Comparison of ENCODE assay signal across 8 cellular contexts in genomic region chr12:13099066-13099909, GRCh38. TPM values are rescaled to one million over a fixed set of nuclear protein-coding genes. Genes with fewer than 3 reads are reported as not detected.
DNase-seq lines count a peak whose midpoint lies in the region; ATAC-seq, FAIRE-seq and TF ChIP-seq lines count a peak whose summit lies in the region.

No MANE protein-coding gene starts in this region.

- no peak for ATAC-seq in GM12878
- peak; percentile 2 to 7 for ATAC-seq in naive B cell (ENCODE audit: low read depth in 2 of 2)

- no peaks in the 10 kb centered on the region for H3K36me3 ChIP-seq in GM12878 (ENCODE audit: control insufficient read depth in 2 of 2, insufficient read depth in 2 of 2, low read length in 1 of 2)

- H3K79me2 ChIP-seq in GM12878 (ENCODE audit: control insufficient read depth, insufficient read depth, low read length) = no peaks in the 10 kb centered on the region

- no peak for FAIRE-seq in GM12878 (lab: Jason Lieb, UNC)

- 48% methylated on average over 10 of the region's 10 CpGs for WGBS in GM12878 (ENCODE audit: insufficient coverage, insufficient replicate concordance, low lambda C conversion rate, missing lambda C conversion rate)

- SMC1A ChIA-PET in GM12878 (lab: Charles Lee; ENCODE audit: uncharacterized antibody, unreplicated experiment) = interaction anchor here (1.8 kb wide), 1 partner anchor 113 kb away, joined by 5 read pairs; no protein-coding TSS in a partner anchor

- peaks cover 0 to 2% (median 0%) of the 10 kb centered on the region in 7 donors for H3K9me3 Mint-ChIP-seq in naive B cell

- in situ Hi-C loops in GM12878 (cut with MboI) = no loop called here

- H3K27ac Mint-ChIP-seq in naive B cell = peak overlapping the region; percentile 95 to 100 (median 99)

- peaks cover 2 to 9% of the 10 kb centered on the region in 2 experiments; a peak in 3 of 4 replicates for H3K27me3 ChIP-seq in GM12878 (replicated peaks in 1 of 2; ENCODE audit: control insufficient read depth in 2 of 2, insufficient read depth in 2 of 2, low read length in 1 of 2)

- H3K4me1 Mint-ChIP-seq in naive B cell = peaks cover 64 to 69% (median 65%) of the 10 kb centered on the region in 3 donors

- POLR2A ChIA-PET in GM12878 (lab: Charles Lee) = no interaction called here

- no peak for TF ChIP-seq EP300 in GM12878 (IDR thresholded peaks at IDR 0.05; ENCODE audit: borderline replicate concordance in 1 of 2, control insufficient read depth in 1 of 2, low read depth in 2 of 2, low read length in 2 of 2)

- peak; percentile 46 for DNase-seq in AG10803 (ENCODE audit: low read depth)
- peak; percentile 64 for DNase-seq in LoVo (ENCODE audit: low spot score)
- no peak for DNase-seq in GM12878 (ENCODE audit: low read depth, low spot score)
- peak; percentile 80 for DNase-seq in naive B cell
- no peak for DNase-seq in NCI-H774 (lab: John Stamatoyannopoulos, UW)
- DNase-seq in NCI-H1105 treated with DMSO at 0.1 percent for 48 hours (lab: John Stamatoyannopoulos, UW) = no peak
- DNase-seq in NCI-H2081 (lab: John Stamatoyannopoulos, UW) = no peak
- no peak for DNase-seq in KG1 (lab: John Stamatoyannopoulos, UW)

- H3K27ac ChIP-seq in GM12878 (ENCODE audit: control insufficient read depth, insufficient read depth) = no peak overlapping the region

- BruUV-seq in GM12878 (replicated peaks; lab: Mats Ljungman, UMichigan) = no TSS peak

- peaks cover 0 to 8% of the 10 kb centered on the region in 2 donors for H3K36me3 Mint-ChIP-seq in naive B cell

- no peak overlapping the region for H3K9ac ChIP-seq in GM12878 (ENCODE audit: control insufficient read depth, insufficient read depth, low read length)

- peaks cover 19% of the 10 kb centered on the region; the same call in 1 of the 2 replicates for H3K4me1 ChIP-seq in GM12878 (ENCODE audit: control insufficient read depth, insufficient read depth, low read length)

- TF ChIP-seq CTCF in AG10803 (conservative IDR thresholded peaks at IDR 0.05; ENCODE audit: low read length) (no peak), GM12878 (IDR thresholded peaks at IDR 0.05 in 2 of 3, conservative IDR thresholded peaks at IDR 0.05 in 1 of 3; ENCODE audit: control insufficient read depth in 2 of 3, extremely low read depth in 1 of 3, insufficient read depth in 1 of 3, low read depth in 3 of 3, low read length in 3 of 3) (no peak)

- no peaks in the 10 kb centered on the region for H3K9me3 ChIP-seq in GM12878 (replicated peaks; ENCODE audit: control insufficient read depth, insufficient read depth, low read length)

- H2AFZ ChIP-seq in GM12878 (ENCODE audit: control insufficient read depth, low read depth, low read length) = no peak overlapping the region

- TF ChIP-seq RAD21 in GM12878 (IDR thresholded peaks at IDR 0.05; ENCODE audit: insufficient read depth, low read depth, low read length) = no peak

- TF ChIP-seq POLR2A in GM12878 (IDR thresholded peaks at IDR 0.05; ENCODE audit: low read depth, low read length) = no peak

- no peak overlapping the region for H3K4me2 ChIP-seq in GM12878 (ENCODE audit: control insufficient read depth, insufficient read depth)

- RAD21 ChIA-PET in GM12878 (lab: Charles Lee; ENCODE audit: unreplicated experiment) = interaction anchor here (1.4 kb wide), 1 partner anchor 113 kb away, joined by 5 read pairs; no protein-coding TSS in a partner anchor

- H4K20me1 ChIP-seq in GM12878 (ENCODE audit: control insufficient read depth, insufficient read depth) = no peaks in the 10 kb centered on the region

- H3K4me3 ChIP-seq in AG10803 (ENCODE audit: low read length) (no peak overlapping the region), GM12878 (no peak overlapping the region)

- H3K27me3 Mint-ChIP-seq in naive B cell = no peaks in the 10 kb centered on the region

- peak overlapping the region; percentile 64 to 94 (median 88) for H3K4me3 Mint-ChIP-seq in naive B cell

- intact Hi-C loops in GM12878 (cut with micrococcal nuclease; ENCODE audit: unreplicated experiment) = loop anchor here (2.0 to 5.0 kb wide), 2 partner anchors 73 to 112 kb away; no protein-coding TSS in a partner anchor

- CTCF ChIA-PET in GM12878 (lab: Yijun Ruan, JAX) = interaction anchor here (1.3 to 2.7 kb wide), 4 partner anchors 11 to 310 kb away, joined by 3 to 7 read pairs (median 4); no protein-coding TSS in a partner anchor

TF ChIP-seq in GM12878, 131 proteins besides CTCF, POLR2A, EP300 and RAD21 (continues in another document):
- TF ChIP-seq MTA2 (IDR thresholded peaks at IDR 0.05; ENCODE audit: low read depth) = peak; percentile 32; the same call in 1 of the 2 replicates
- no peak for TF ChIP-seq REST (IDR thresholded peaks at IDR 0.05; ENCODE audit: low read depth, low read length)
- no peak for TF ChIP-seq PBX3 (IDR thresholded peaks at IDR 0.05; ENCODE audit: insufficient replicate concordance, low read depth, low read length)
- no peak for TF ChIP-seq EZH2 (IDR thresholded peaks at IDR 0.05; ENCODE audit: borderline replicate concordance, control insufficient read depth, low read depth, low read length)
- peak; percentile 33; the same call in 1 of the 2 replicates for TF ChIP-seq RUNX3 (IDR thresholded peaks at IDR 0.05; ENCODE audit: low read length)
- no peak for TF ChIP-seq IKZF2 (IDR thresholded peaks at IDR 0.05)

RNA-seq across cellular contexts. Expression of gene GSG1, which starts 4.2 kb away (rescaled TPM):
- not detected in 2 replicates for total RNA-seq in GM12878 (2013; cell fraction: nucleolus; rRNA removed)
- not detected in 2 replicates for total RNA-seq in GM12878 (2014; rRNA removed)
- total RNA-seq in GM12878 (2014; rRNA removed; fragmentation: Illumina TruSeq; extraction: Trizol) = not detected in 2 replicates
- total RNA-seq in GM12878 (2021) = not detected in 2 replicates
- not detected for polyA plus RNA-seq in GM12878 (2011; ENCODE audit: low read depth)
- polyA plus RNA-seq in GM12878 (2011; rRNA removed) = not detected in 2 replicates
- polyA plus RNA-seq in GM12878 (2011; cell fraction: cytosol; rRNA removed) = not detected in 2 replicates
- polyA plus RNA-seq in GM12878 (2011; cell fraction: nucleus; rRNA removed) = not detected in 2 replicates
- polyA plus RNA-seq in GM12878 (2012) = not detected in 2 replicates
- polyA plus RNA-seq in GM12878 (2014; fragmentation: Illumina TruSeq; extraction: Trizol) = not detected in 2 replicates
- polyA plus RNA-seq in GM12878 (2014; fragmentation: Nextera tagmentation; extraction: Ambion mirVana) = not detected
- not detected in 2 replicates for polyA plus RNA-seq in GM12878 (2014; rRNA removed)
- polyA plus RNA-seq in GM12878 (2016; fragmentation: Nextera tagmentation; extraction: Ambion mirVana) = not detected
- not detected in 2 replicates for polyA minus RNA-seq in GM12878 (2011; rRNA and poly(A)+ RNA removed)
- polyA minus RNA-seq in GM12878 (2011; cell fraction: cytosol; rRNA and poly(A)+ RNA removed) = not detected in 2 replicates
- not detected in 2 replicates for polyA minus RNA-seq in GM12878 (2011; cell fraction: nucleus; rRNA and poly(A)+ RNA removed)
- under 1 TPM in 2 of 6 donors, not detected in 4; 0.11 to 0.16 TPM for polyA plus RNA-seq in naive B cell (ENCODE audit: low read depth in 6 of 6)

RNA-seq across cellular contexts. Expression of gene FAM234B, which starts 55.1 kb away (rescaled TPM):
- 3.5 and 6.1 TPM in 2 replicates for total RNA-seq in GM12878 (2013; cell fraction: nucleolus; rRNA removed)
- total RNA-seq in GM12878 (2014; rRNA removed) (0.11 and 0.33 TPM in 2 replicates), GM12878 (2014; rRNA removed; fragmentation: Illumina TruSeq; extraction: Trizol) (0.13 and 0.28 TPM in 2 replicates), GM12878 (2021) (0.29 and 0.36 TPM in 2 replicates)
- polyA plus RNA-seq in GM12878 (2011; ENCODE audit: low read depth) = 0.45 TPM
- polyA plus RNA-seq in GM12878 (2011; rRNA removed) (2.4 and 2.8 TPM in 2 replicates), GM12878 (2014; fragmentation: Illumina TruSeq; extraction: Trizol) (0.21 and 0.27 TPM in 2 replicates), GM12878 (2014; fragmentation: Nextera tagmentation; extraction: Ambion mirVana) (under 1 TPM; 0.09 to 0.16 TPM), GM12878 (2014; rRNA removed) (0.15 and 0.18 TPM in 2 replicates), GM12878 (2016; fragmentation: Nextera tagmentation; extraction: Ambion mirVana) (under 1 TPM; 0.24 to 0.43 TPM), naive B cell (ENCODE audit: low read depth in 6 of 6) (1 to 10 TPM; 2.0 to 8.9 (median 6.2) TPM)
- 1.9 and 2.1 TPM in 2 replicates for polyA plus RNA-seq in GM12878 (2011; cell fraction: cytosol; rRNA removed)
- 1.2 and 1.9 TPM in 2 replicates for polyA plus RNA-seq in GM12878 (2011; cell fraction: nucleus; rRNA removed)
- 0.65 and 1.00 TPM in 2 replicates for polyA plus RNA-seq in GM12878 (2012)
- 6.8 and 9.0 TPM in 2 replicates for polyA minus RNA-seq in GM12878 (2011; rRNA and poly(A)+ RNA removed)
- 1.3 and 1.4 TPM in 2 replicates for polyA minus RNA-seq in GM12878 (2011; cell fraction: cytosol; rRNA and poly(A)+ RNA removed)
- polyA minus RNA-seq in GM12878 (2011; cell fraction: nucleus; rRNA and poly(A)+ RNA removed) = 2.4 and 3.0 TPM in 2 replicates

Comparison
In these comparisons a context has a peak if more than half of its experiments do, and no peak if none do; other contexts are left out.
1. DNase-seq: peak in AG10803 (single experiment), LoVo (single experiment) and naive B cell (single experiment); none in GM12878 (single experiment), NCI-H774 (single experiment), NCI-H1105 treated with DMSO at 0.1 percent for 48 hours (single experiment), NCI-H2081 (0 of 2) and KG1 (single experiment).